ENCODE assay signal across 1 cellular context in the genomic region with DNA sequence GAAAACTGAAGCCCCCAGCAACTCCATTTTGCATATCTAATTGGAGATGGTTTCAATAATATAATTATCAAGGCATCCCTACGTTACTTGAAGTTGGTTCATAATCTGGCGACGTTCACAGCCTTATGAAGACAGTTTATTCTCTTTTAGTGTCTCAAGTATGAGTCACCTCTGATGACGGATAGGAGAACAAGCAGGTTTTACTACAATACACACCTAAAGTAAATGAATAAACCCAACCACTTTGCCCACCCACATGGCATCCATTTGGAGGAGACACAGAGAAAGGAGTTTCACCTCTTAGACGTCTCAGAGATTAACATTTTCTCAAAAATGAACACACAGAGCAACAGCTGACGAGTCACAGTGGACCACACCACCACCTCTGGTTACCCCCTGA.
TF ChIP-seq lines count a peak whose summit lies in the region.

No MANE protein-coding gene starts in this region.

TF ChIP-seq in GM23338, 12 proteins besides CTCF, POLR2A, EP300 and RAD21 (continued from another document):
- TF ChIP-seq, protein P1, sequence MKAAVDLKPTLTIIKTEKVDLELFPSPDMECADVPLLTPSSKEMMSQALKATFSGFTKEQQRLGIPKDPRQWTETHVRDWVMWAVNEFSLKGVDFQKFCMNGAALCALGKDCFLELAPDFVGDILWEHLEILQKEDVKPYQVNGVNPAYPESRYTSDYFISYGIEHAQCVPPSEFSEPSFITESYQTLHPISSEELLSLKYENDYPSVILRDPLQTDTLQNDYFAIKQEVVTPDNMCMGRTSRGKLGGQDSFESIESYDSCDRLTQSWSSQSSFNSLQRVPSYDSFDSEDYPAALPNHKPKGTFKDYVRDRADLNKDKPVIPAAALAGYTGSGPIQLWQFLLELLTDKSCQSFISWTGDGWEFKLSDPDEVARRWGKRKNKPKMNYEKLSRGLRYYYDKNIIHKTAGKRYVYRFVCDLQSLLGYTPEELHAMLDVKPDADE (IDR thresholded peaks at IDR 0.05) = no peak
- TF ChIP-seq CREB1 (CRISPR knock-in tag; IDR thresholded peaks at IDR 0.05; ENCODE audit: low read depth) (no peak), EZH2phosphoT487 (IDR thresholded peaks at IDR 0.05; ENCODE audit: unreplicated experiment) (no peak), STAT1 (IDR thresholded peaks at IDR 0.05; ENCODE audit: unreplicated experiment) (no peak), POLR2AphosphoS5 (IDR thresholded peaks at IDR 0.05; ENCODE audit: low read depth) (no peak), JUNB (IDR thresholded peaks at IDR 0.05; ENCODE audit: unreplicated experiment) (no peak), ZNF331 (CRISPR knock-in tag; IDR thresholded peaks at IDR 0.05; ENCODE audit: low read depth) (no peak), EZH2 (IDR thresholded peaks at IDR 0.05; ENCODE audit: low read depth, unreplicated experiment) (no peak)
- TF ChIP-seq, protein P2, sequence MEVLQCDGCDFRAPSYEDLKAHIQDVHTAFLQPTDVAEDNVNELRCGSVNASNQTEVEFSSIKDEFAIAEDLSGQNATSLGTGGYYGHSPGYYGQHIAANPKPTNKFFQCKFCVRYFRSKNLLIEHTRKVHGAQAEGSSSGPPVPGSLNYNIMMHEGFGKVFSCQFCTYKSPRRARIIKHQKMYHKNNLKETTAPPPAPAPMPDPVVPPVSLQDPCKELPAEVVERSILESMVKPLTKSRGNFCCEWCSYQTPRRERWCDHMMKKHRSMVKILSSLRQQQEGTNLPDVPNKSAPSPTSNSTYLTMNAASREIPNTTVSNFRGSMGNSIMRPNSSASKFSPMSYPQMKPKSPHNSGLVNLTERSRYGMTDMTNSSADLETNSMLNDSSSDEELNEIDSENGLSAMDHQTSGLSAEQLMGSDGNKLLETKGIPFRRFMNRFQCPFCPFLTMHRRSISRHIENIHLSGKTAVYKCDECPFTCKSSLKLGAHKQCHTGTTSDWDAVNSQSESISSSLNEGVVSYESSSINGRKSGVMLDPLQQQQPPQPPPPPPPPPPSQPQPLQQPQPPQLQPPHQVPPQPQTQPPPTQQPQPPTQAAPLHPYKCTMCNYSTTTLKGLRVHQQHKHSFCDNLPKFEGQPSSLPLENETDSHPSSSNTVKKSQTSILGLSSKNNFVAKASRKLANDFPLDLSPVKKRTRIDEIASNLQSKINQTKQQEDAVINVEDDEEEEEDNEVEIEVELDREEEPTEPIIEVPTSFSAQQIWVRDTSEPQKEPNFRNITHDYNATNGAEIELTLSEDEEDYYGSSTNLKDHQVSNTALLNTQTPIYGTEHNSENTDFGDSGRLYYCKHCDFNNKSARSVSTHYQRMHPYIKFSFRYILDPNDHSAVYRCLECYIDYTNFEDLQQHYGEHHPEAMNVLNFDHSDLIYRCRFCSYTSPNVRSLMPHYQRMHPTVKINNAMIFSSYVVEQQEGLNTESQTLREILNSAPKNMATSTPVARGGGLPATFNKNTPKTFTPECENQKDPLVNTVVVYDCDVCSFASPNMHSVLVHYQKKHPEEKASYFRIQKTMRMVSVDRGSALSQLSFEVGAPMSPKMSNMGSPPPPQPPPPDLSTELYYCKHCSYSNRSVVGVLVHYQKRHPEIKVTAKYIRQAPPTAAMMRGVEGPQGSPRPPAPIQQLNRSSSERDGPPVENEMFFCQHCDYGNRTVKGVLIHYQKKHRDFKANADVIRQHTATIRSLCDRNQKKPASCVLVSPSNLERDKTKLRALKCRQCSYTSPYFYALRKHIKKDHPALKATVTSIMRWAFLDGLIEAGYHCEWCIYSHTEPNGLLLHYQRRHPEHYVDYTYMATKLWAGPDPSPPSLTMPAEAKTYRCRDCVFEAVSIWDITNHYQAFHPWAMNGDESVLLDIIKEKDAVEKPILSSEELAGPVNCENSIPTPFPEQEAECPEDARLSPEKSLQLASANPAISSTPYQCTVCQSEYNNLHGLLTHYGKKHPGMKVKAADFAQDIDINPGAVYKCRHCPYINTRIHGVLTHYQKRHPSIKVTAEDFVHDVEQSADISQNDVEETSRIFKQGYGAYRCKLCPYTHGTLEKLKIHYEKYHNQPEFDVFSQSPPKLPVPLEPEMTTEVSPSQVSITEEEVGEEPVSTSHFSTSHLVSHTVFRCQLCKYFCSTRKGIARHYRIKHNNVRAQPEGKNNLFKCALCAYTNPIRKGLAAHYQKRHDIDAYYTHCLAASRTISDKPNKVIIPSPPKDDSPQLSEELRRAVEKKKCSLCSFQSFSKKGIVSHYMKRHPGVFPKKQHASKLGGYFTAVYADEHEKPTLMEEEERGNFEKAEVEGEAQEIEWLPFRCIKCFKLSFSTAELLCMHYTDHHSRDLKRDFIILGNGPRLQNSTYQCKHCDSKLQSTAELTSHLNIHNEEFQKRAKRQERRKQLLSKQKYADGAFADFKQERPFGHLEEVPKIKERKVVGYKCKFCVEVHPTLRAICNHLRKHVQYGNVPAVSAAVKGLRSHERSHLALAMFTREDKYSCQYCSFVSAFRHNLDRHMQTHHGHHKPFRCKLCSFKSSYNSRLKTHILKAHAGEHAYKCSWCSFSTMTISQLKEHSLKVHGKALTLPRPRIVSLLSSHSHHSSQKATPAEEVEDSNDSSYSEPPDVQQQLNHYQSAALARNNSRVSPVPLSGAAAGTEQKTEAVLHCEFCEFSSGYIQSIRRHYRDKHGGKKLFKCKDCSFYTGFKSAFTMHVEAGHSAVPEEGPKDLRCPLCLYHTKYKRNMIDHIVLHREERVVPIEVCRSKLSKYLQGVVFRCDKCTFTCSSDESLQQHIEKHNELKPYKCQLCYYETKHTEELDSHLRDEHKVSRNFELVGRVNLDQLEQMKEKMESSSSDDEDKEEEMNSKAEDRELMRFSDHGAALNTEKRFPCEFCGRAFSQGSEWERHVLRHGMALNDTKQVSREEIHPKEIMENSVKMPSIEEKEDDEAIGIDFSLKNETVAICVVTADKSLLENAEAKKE (CRISPR knock-in tag; IDR thresholded peaks at IDR 0.05) = no peak
